ENCODE assay signal across 17 cellular contexts in the genomic region with DNA sequence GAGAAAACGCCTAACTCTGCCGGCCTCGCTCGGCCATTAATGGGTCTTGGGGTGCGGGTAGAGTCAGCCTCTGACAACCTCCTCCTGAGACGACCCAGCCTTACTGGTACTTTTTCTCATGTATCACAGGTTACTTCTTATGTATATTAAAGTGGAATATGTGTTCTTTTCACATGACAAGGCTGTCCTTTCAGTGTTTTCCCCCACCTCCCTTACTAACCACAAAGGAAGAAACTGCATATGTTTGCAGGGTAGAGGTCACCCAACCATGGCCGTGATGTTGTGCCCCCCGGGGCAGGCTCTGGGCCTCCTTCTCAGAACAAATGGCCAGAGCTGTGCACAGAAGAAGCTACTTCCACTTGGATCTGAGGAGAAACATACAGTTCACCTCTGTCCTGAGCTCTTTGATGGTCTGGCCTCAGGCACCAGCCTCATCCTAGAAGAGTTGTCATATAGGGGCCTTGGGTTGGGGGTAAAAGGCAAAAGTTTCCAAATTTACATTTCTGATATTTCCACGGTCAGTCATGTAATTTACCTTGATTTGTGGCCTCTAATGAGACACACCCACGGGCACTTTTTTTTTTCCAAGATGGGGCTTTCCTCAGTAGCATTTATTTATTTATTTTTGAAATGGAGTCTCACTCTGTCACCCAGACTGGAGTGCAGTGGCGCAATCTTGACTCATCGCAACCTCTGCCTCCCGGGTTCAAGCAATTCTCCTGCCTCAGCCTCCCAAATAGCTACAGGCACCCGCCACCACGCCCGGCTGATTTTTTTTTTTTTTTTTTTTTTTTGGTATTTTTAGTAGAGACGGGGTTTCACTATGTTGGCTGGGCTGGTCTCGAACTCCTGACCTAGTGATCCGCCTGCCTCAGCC. TPM values are rescaled to one million over a fixed set of nuclear protein-coding genes. Genes with fewer than 3 reads are reported as not detected.
DNase-seq lines count a peak whose midpoint lies in the region; ATAC-seq and TF ChIP-seq lines count a peak whose summit lies in the region.
"Had no signal": no experiment of that assay in that cellular context is flagged by ENCODE, and none has a peak within 500 bp of the region (broad histone marks: within the 10 kb centered on the region; RNA-seq: fewer than 3 reads in every experiment).

No MANE protein-coding gene starts in this region.

- H3K27me3 ChIP-seq in HUES6 (ENCODE audit: control insufficient read depth, insufficient read depth, low read length) (peaks cover 29% of the 10 kb centered on the region), thyroid gland (no peaks in the 10 kb centered on the region)
- H3K27me3 ChIP-seq: ovary had no signal

- intact Hi-C loops in dendritic cell treated with granulocyte-macrophage colony-stimulating factor and Interleukin-4, amounts not matched to agents 40 ng/mL and 50 ng/mL, for 4 days (cut with micrococcal nuclease), result no loop called here
- intact Hi-C loops in thyroid gland (cut with DNase I), result no loop called here

- DNase-seq in activated T-cell treated with anti-CD3 and anti-CD28 coated beads, Interleukin-2, amount 50 U/mL, for 4 hours, result no peak
- no peak for DNase-seq in activated T-cell treated with anti-CD3 and anti-CD28 coated beads for 4 hours
- no peak for DNase-seq in type B pancreatic cell (ENCODE audit: extremely low spot score, unreplicated experiment)
- no peak for DNase-seq in thyroid gland
- DNase-seq in substantia nigra (lab: John Stamatoyannopoulos, UW), result no peak
- DNase-seq: activated CD4-positive, alpha-beta T cell treated with anti-CD3 and anti-CD28 coated beads for 4 hours; dermis blood vessel endothelial cell; foreskin fibroblast; HCEC 1CT; NCI-H510A; ovary; SIG-M5; stimulated activated naive CD8-positive, alpha-beta T cell treated with anti-CD3 and anti-CD28 coated beads, Interleukin-15, amount 100 ng/mL, for 72 hours had no signal

- H3K4me1 Mint-ChIP-seq in activated T-cell treated with anti-CD3 and anti-CD28 coated beads, Interleukin-2, amount 50 U/mL, for 4 hours (ENCODE audit: low read depth), result peaks cover 27% of the 10 kb centered on the region
- H3K4me1 Mint-ChIP-seq in dendritic cell treated with granulocyte-macrophage colony-stimulating factor and Interleukin-4, amounts not matched to agents 40 ng/mL and 50 ng/mL, for 4 days (ENCODE audit: low read depth), result peaks cover 58% of the 10 kb centered on the region
- H3K4me1 Mint-ChIP-seq in type B pancreatic cell (ENCODE audit: unreplicated experiment), result no peaks in the 10 kb centered on the region

- H3K27ac ChIP-seq in HUES6 (ENCODE audit: low read depth, low read length) (no peak overlapping the region), thyroid gland (no peak overlapping the region), substantia nigra (ENCODE audit: low read depth, low read length, poor library complexity, severe bottlenecking) (no peak overlapping the region)
- H3K27ac ChIP-seq: ovary had no signal

- H3K36me3 ChIP-seq in HUES6 (ENCODE audit: control insufficient read depth, insufficient read depth, low read length), result no peaks in the 10 kb centered on the region
- no peaks in the 10 kb centered on the region for H3K36me3 ChIP-seq in thyroid gland
- H3K36me3 ChIP-seq: ovary had no signal

- H3K4me1 ChIP-seq in HUES6 (ENCODE audit: control insufficient read depth, insufficient read depth, low read length) (peaks cover 36% of the 10 kb centered on the region), thyroid gland (no peaks in the 10 kb centered on the region)

- no peaks in the 10 kb centered on the region for H3K9me3 Mint-ChIP-seq in activated T-cell treated with anti-CD3 and anti-CD28 coated beads, Interleukin-2, amount 50 U/mL, for 4 hours
- no peaks in the 10 kb centered on the region for H3K9me3 Mint-ChIP-seq in dendritic cell treated with granulocyte-macrophage colony-stimulating factor and Interleukin-4, amounts not matched to agents 40 ng/mL and 50 ng/mL, for 4 days
- H3K9me3 Mint-ChIP-seq in type B pancreatic cell, result no peaks in the 10 kb centered on the region
- H3K9me3 Mint-ChIP-seq: activated naive CD4-positive, alpha-beta T cell treated with anti-CD3 and anti-CD28 coated beads, Interleukin-2, amount 50 U/mL, for 24 hours; stimulated activated naive CD8-positive, alpha-beta T cell treated with anti-CD3 and anti-CD28 coated beads, Interleukin-15, amount 100 ng/mL, for 72 hours had no signal

- TF ChIP-seq POLR2A in thyroid gland (IDR thresholded peaks at IDR 0.05), result no peak

- H3K9ac ChIP-seq in HUES6 (ENCODE audit: low read length), result no peak overlapping the region

- H3K36me3 Mint-ChIP-seq in activated T-cell treated with anti-CD3 and anti-CD28 coated beads, Interleukin-2, amount 50 U/mL, for 4 hours (ENCODE audit: insufficient read depth), result no peaks in the 10 kb centered on the region
- peaks cover 6% of the 10 kb centered on the region for H3K36me3 Mint-ChIP-seq in dendritic cell treated with granulocyte-macrophage colony-stimulating factor and Interleukin-4, amounts not matched to agents 40 ng/mL and 50 ng/mL, for 4 days (ENCODE audit: low read depth)
- no peaks in the 10 kb centered on the region for H3K36me3 Mint-ChIP-seq in type B pancreatic cell
- H3K36me3 Mint-ChIP-seq: activated naive CD4-positive, alpha-beta T cell treated with anti-CD3 and anti-CD28 coated beads, Interleukin-2, amount 50 U/mL, for 24 hours had no signal

- peak overlapping the region; percentile 33 for H3K4me3 Mint-ChIP-seq in activated T-cell treated with anti-CD3 and anti-CD28 coated beads, Interleukin-2, amount 50 U/mL, for 4 hours
- peak overlapping the region; percentile 90 for H3K4me3 Mint-ChIP-seq in dendritic cell treated with granulocyte-macrophage colony-stimulating factor and Interleukin-4, amounts not matched to agents 40 ng/mL and 50 ng/mL, for 4 days
- peak overlapping the region; percentile 34 for H3K4me3 Mint-ChIP-seq in type B pancreatic cell

- peak overlapping the region; percentile 91 for H3K27ac Mint-ChIP-seq in dendritic cell treated with granulocyte-macrophage colony-stimulating factor and Interleukin-4, amounts not matched to agents 40 ng/mL and 50 ng/mL, for 4 days
- no peak overlapping the region for H3K27ac Mint-ChIP-seq in type B pancreatic cell
- H3K27ac Mint-ChIP-seq: activated naive CD4-positive, alpha-beta T cell treated with anti-CD3 and anti-CD28 coated beads, Interleukin-2, amount 50 U/mL, for 24 hours; stimulated activated naive CD8-positive, alpha-beta T cell treated with anti-CD3 and anti-CD28 coated beads, Interleukin-15, amount 100 ng/mL, for 72 hours had no signal

- peak overlapping the region; percentile 58 for H3K4me3 ChIP-seq in HUES6 (ENCODE audit: low read depth, low read length)
- no peak overlapping the region for H3K4me3 ChIP-seq in thyroid gland (replicated peaks in 1 of 3)
- H3K4me3 ChIP-seq: ovary had no signal

- no peak for ATAC-seq in activated T-cell treated with anti-CD3 and anti-CD28 coated beads, Interleukin-2, amount 50 U/mL, for 4 hours
- no peak for ATAC-seq in GM21367 (IDR thresholded peaks at IDR 0.05; ENCODE audit: unreplicated experiment)
- ATAC-seq: stimulated activated naive CD8-positive, alpha-beta T cell treated with anti-CD3 and anti-CD28 coated beads, Interleukin-15, amount 100 ng/mL, for 72 hours had no signal

- WGBS in thyroid gland, 2 donors, result 92 to 97% methylated on average over 17 to 19 of the region's 19 CpGs

- H3K9me3 ChIP-seq in HUES6 (ENCODE audit: control insufficient read depth, insufficient read depth, low read depth, low read length), result peaks cover under 1% of the 10 kb centered on the region; the same call in 1 of the 2 replicates
- H3K9me3 ChIP-seq in thyroid gland, result no peaks in the 10 kb centered on the region
- H3K9me3 ChIP-seq: ovary had no signal

- H3K27me3 Mint-ChIP-seq in activated T-cell treated with anti-CD3 and anti-CD28 coated beads, Interleukin-2, amount 50 U/mL, for 4 hours (ENCODE audit: low read depth), result no peaks in the 10 kb centered on the region
- H3K27me3 Mint-ChIP-seq in dendritic cell treated with granulocyte-macrophage colony-stimulating factor and Interleukin-4, amounts not matched to agents 40 ng/mL and 50 ng/mL, for 4 days, result no peaks in the 10 kb centered on the region
- H3K27me3 Mint-ChIP-seq in type B pancreatic cell, result peaks cover 22% of the 10 kb centered on the region
- H3K27me3 Mint-ChIP-seq: activated naive CD4-positive, alpha-beta T cell treated with anti-CD3 and anti-CD28 coated beads, Interleukin-2, amount 50 U/mL, for 24 hours; stimulated activated naive CD8-positive, alpha-beta T cell treated with anti-CD3 and anti-CD28 coated beads, Interleukin-15, amount 100 ng/mL, for 72 hours had no signal

- no peak for TF ChIP-seq CTCF in type B pancreatic cell (conservative IDR thresholded peaks at IDR 0.05)
- no peak for TF ChIP-seq CTCF in thyroid gland (IDR thresholded peaks at IDR 0.05)

RNA-seq across cellular contexts. Expression of a gene that starts 1.9 kb away (rescaled TPM):
- under 1 TPM in 2 of 3 donors, not detected in 1; 0.14 to 0.18 TPM for total RNA-seq in activated T-cell treated with anti-CD3 and anti-CD28 coated beads, Interleukin-2, amount 50 U/mL, for 4 hours
- total RNA-seq in type B pancreatic cell (ENCODE audit: low replicate concordance) (0.63 TPM in 1 of 2 replicates, not detected in the other), thyroid gland (not detected)
- total RNA-seq: dermis blood vessel endothelial cell had no signal

RNA-seq across cellular contexts. Expression of a gene that starts 31.2 kb away (rescaled TPM):
- total RNA-seq in activated T-cell treated with anti-CD3 and anti-CD28 coated beads, Interleukin-2, amount 50 U/mL, for 4 hours, result 1,000 to 10,000 TPM; 2,097 to 2,146 (median 2,130) TPM
- total RNA-seq in type B pancreatic cell (ENCODE audit: low replicate concordance) (2,402 and 2,468 TPM in 2 replicates), thyroid gland (1,000 to 10,000 TPM in 3 of 4 donors, 100 to 1,000 TPM in 1; 609 to 3,222 (median 2,121) TPM)

Comparison
In these comparisons a context has a peak if more than half of its experiments do, and no peak if none do; other contexts are left out.
1. H3K4me3 Mint-ChIP-seq: peak in every context shown above with its lines; median percentile 90 in dendritic cell treated with granulocyte-macrophage colony-stimulating factor and Interleukin-4, amounts not matched to agents 40 ng/mL and 50 ng/mL, for 4 days; 34 in type B pancreatic cell; 33 in activated T-cell treated with anti-CD3 and anti-CD28 coated beads, Interleukin-2, amount 50 U/mL, for 4 hours.